Comparison of ENCODE assay signal across 37 cellular contexts in genomic region chr11:113124578-113124977, GRCh38.
"Had no signal": no experiment of that assay in that cellular context is flagged by ENCODE, and none has a peak within 500 bp of the region (broad histone marks: within the 10 kb centered on the region; RNA-seq: fewer than 3 reads in every experiment).

No MANE protein-coding gene starts in this region.

- H3K9me3 ChIP-seq: adrenal gland, ascending aorta, body of pancreas, breast epithelium had no signal

- H3K27me3 Mint-ChIP-seq: activated naive CD8-positive, alpha-beta T cell had no signal

- H3K4me3 ChIP-seq: adrenal gland, ascending aorta, body of pancreas, breast epithelium, cardiac muscle cell had no signal

- H3K36me3 Mint-ChIP-seq: activated naive CD4-positive, alpha-beta T cell treated with anti-CD3 and anti-CD28 coated beads, Interleukin-2, amount 10 ng/mL, durations not matched to agents 7 days and 5 days; activated naive CD4-positive, alpha-beta T cell treated with anti-CD3 and anti-CD28 coated beads, Interleukin-2, amount 50 U/mL, for 24 hours; activated naive CD4-positive, alpha-beta T cell treated with anti-CD3 and anti-CD28 coated beads, Interleukin-2, amount 50 U/mL, for 72 hours; activated naive CD8-positive, alpha-beta T cell; activated naive CD8-positive, alpha-beta T cell treated with anti-CD3 and anti-CD28 coated beads for 36 hours; activated naive CD8-positive, alpha-beta T cell treated with anti-CD3 and anti-CD28 coated beads, Interleukin-2, amount 10 ng/mL, durations not matched to agents 7 days and 5 days had no signal

- ATAC-seq: activated naive CD4-positive, alpha-beta T cell treated with anti-CD3 and anti-CD28 coated beads, Interleukin-2, amount 50 U/mL, for 72 hours; activated naive CD8-positive, alpha-beta T cell treated with anti-CD3 and anti-CD28 coated beads, Interleukin-2, amount 50 U/mL, for 24 hours; activated T-cell treated with anti-CD3 and anti-CD28 coated beads, Interleukin-2, amount 50 U/mL, for 72 hours; activated T-helper 17 cell treated with anti-CD3 and anti-CD28 coated beads, Interleukin-2, amount 50 U/mL, for 72 hours; body of pancreas had no signal

- H3K4me3 Mint-ChIP-seq: activated naive CD4-positive, alpha-beta T cell treated with anti-CD3 and anti-CD28 coated beads for 36 hours; activated naive CD4-positive, alpha-beta T cell treated with anti-CD3 and anti-CD28 coated beads, Interleukin-2, amount 10 ng/mL, durations not matched to agents 7 days and 5 days; activated naive CD4-positive, alpha-beta T cell treated with anti-CD3 and anti-CD28 coated beads, Interleukin-2, amount 50 U/mL, for 24 hours; activated naive CD8-positive, alpha-beta T cell; activated naive CD8-positive, alpha-beta T cell treated with anti-CD3 and anti-CD28 coated beads for 36 hours; activated naive CD8-positive, alpha-beta T cell treated with anti-CD3 and anti-CD28 coated beads, Interleukin-2, amount 10 ng/mL, durations not matched to agents 7 days and 5 days; activated naive CD8-positive, alpha-beta T cell treated with anti-CD3 and anti-CD28 coated beads, Interleukin-2, amount 50 U/mL, for 24 hours; activated T-cell treated with anti-CD3 and anti-CD28 coated beads, Interleukin-2, amount 50 U/mL, for 24 hours; activated T-cell treated with anti-CD3 and anti-CD28 coated beads, Interleukin-2, amount 50 U/mL, for 72 hours; activated T-helper 1 cell treated with anti-CD3 and anti-CD28 coated beads, Interleukin-12 subunit alpha, Interleukin-12 subunit beta, Interleukin-2, Interleukin-4 antibody, amounts not matched to agents 30 ng/mL and 10 ng/mL and 1 ng/mL, durations not matched to agents 14 hours and 24 hours and 36 hours; activated T-helper 17 cell treated with anti-CD3 and anti-CD28 coated beads, Interleukin-2, amount 50 U/mL, for 72 hours; central memory CD8-positive, alpha-beta T cell had no signal

- H3K27ac ChIP-seq: adrenal gland, ascending aorta, body of pancreas, brain microvascular endothelial cell, breast epithelium, cardiac muscle cell had no signal

- DNase-seq: activated effector memory CD4-positive, alpha-beta T cell treated with anti-CD3 and anti-CD28 coated beads, Interleukin-2, amount 50 U/mL, for 16 hours; activated effector memory CD4-positive, alpha-beta T cell treated with Interleukin-2 at 50 U/mL for 16 hours; activated gamma-delta T cell; activated gamma-delta T cell treated with Interleukin-2 at 50 U/mL for 16 hours; activated naive CD4-positive, alpha-beta T cell; activated naive CD4-positive, alpha-beta T cell treated with anti-CD3 and anti-CD28 coated beads for 36 hours; activated naive CD4-positive, alpha-beta T cell treated with anti-CD3 and anti-CD28 coated beads, Interleukin-2, amount 10 ng/mL, durations not matched to agents 7 days and 5 days; activated naive CD4-positive, alpha-beta T cell treated with anti-CD3 and anti-CD28 coated beads, Interleukin-2, amount 50 U/mL, for 16 hours; activated naive CD4-positive, alpha-beta T cell treated with Interleukin-2 at 50 U/mL for 16 hours; activated naive CD8-positive, alpha-beta T cell treated with anti-CD3 and anti-CD28 coated beads for 36 hours; activated naive CD8-positive, alpha-beta T cell treated with anti-CD3 and anti-CD28 coated beads, Interleukin-2, amount 10 ng/mL, durations not matched to agents 7 days and 5 days; activated naive CD8-positive, alpha-beta T cell treated with anti-CD3 and anti-CD28 coated beads, Interleukin-2, amount 50 U/mL, for 24 hours; activated T-cell treated with anti-CD3 and anti-CD28 coated beads for 4 hours; activated T-cell treated with anti-CD3 and anti-CD28 coated beads, Interleukin-2, amount 50 U/mL, for 1 hour; activated T-cell treated with anti-CD3 and anti-CD28 coated beads, Interleukin-2, amount 50 U/mL, for 24 hours; activated T-cell treated with anti-CD3 and anti-CD28 coated beads, Interleukin-2, amount 50 U/mL, for 48 hours; activated T-cell treated with anti-CD3 and anti-CD28 coated beads, Interleukin-2, amount 50 U/mL, for 72 hours; adrenal gland; amniotic stem cell; amygdala; anterior cingulate cortex; aorta; body of pancreas; brain microvascular endothelial cell; caudate nucleus; central memory CD4-positive, alpha-beta T cell; cerebellar nuclear complex had no signal

- H3K36me3 ChIP-seq: adrenal gland, ascending aorta, brain microvascular endothelial cell, breast epithelium, cardiac muscle cell had no signal

- H3K27me3 ChIP-seq: adrenal gland, ascending aorta, brain microvascular endothelial cell, breast epithelium, cardiac muscle cell had no signal

- H3K9me3 Mint-ChIP-seq: activated naive CD4-positive, alpha-beta T cell treated with anti-CD3 and anti-CD28 coated beads for 36 hours; activated naive CD4-positive, alpha-beta T cell treated with anti-CD3 and anti-CD28 coated beads, Interleukin-2, amount 10 ng/mL, durations not matched to agents 7 days and 5 days; activated naive CD4-positive, alpha-beta T cell treated with anti-CD3 and anti-CD28 coated beads, Interleukin-2, amount 50 U/mL, for 24 hours; activated naive CD4-positive, alpha-beta T cell treated with anti-CD3 and anti-CD28 coated beads, Interleukin-2, amount 50 U/mL, for 72 hours; activated naive CD8-positive, alpha-beta T cell treated with anti-CD3 and anti-CD28 coated beads for 36 hours; activated naive CD8-positive, alpha-beta T cell treated with anti-CD3 and anti-CD28 coated beads, Interleukin-2, amount 10 ng/mL, durations not matched to agents 7 days and 5 days; activated naive CD8-positive, alpha-beta T cell treated with anti-CD3 and anti-CD28 coated beads, Interleukin-2, amount 50 U/mL, for 24 hours; activated T-cell treated with anti-CD3 and anti-CD28 coated beads, Interleukin-2, amount 50 U/mL, for 24 hours; activated T-cell treated with anti-CD3 and anti-CD28 coated beads, Interleukin-2, amount 50 U/mL, for 72 hours; activated T-helper 1 cell treated with anti-CD3 and anti-CD28 coated beads, Interleukin-12 subunit alpha, Interleukin-12 subunit beta, Interleukin-2, Interleukin-4 antibody, amounts not matched to agents 30 ng/mL and 10 ng/mL and 1 ng/mL, durations not matched to agents 14 hours and 24 hours and 36 hours; activated T-helper 17 cell treated with anti-CD3 and anti-CD28 coated beads, Interleukin-2, amount 50 U/mL, for 72 hours; activated T-helper 2 cell treated with anti-CD3 and anti-CD28 coated beads, Interferon-gamma antibody, Interleukin-2, Interleukin-4, amounts not matched to agents 10 μg/mL and 5 μg/mL and 100 μg/mL, durations not matched to agents 14 hours and 24 hours and 36 hours; central memory CD8-positive, alpha-beta T cell had no signal

- H3K4me1 ChIP-seq: body of pancreas, breast epithelium had no signal

- H3K4me1 Mint-ChIP-seq: activated naive CD4-positive, alpha-beta T cell treated with anti-CD3 and anti-CD28 coated beads, Interleukin-2, amount 10 ng/mL, durations not matched to agents 7 days and 5 days; activated naive CD4-positive, alpha-beta T cell treated with anti-CD3 and anti-CD28 coated beads, Interleukin-2, amount 50 U/mL, for 24 hours; activated naive CD8-positive, alpha-beta T cell treated with anti-CD3 and anti-CD28 coated beads for 36 hours; activated naive CD8-positive, alpha-beta T cell treated with anti-CD3 and anti-CD28 coated beads, Interleukin-2, amount 10 ng/mL, durations not matched to agents 7 days and 5 days; activated naive CD8-positive, alpha-beta T cell treated with anti-CD3 and anti-CD28 coated beads, Interleukin-2, amount 50 U/mL, for 24 hours; activated T-helper 17 cell treated with anti-CD3 and anti-CD28 coated beads, Interleukin-2, amount 50 U/mL, for 72 hours; central memory CD8-positive, alpha-beta T cell had no signal

- H3K27ac Mint-ChIP-seq: activated naive CD4-positive, alpha-beta T cell treated with anti-CD3 and anti-CD28 coated beads for 36 hours; activated naive CD4-positive, alpha-beta T cell treated with anti-CD3 and anti-CD28 coated beads, Interleukin-2, amount 10 ng/mL, durations not matched to agents 7 days and 5 days; activated naive CD4-positive, alpha-beta T cell treated with anti-CD3 and anti-CD28 coated beads, Interleukin-2, amount 50 U/mL, for 24 hours; activated naive CD4-positive, alpha-beta T cell treated with anti-CD3 and anti-CD28 coated beads, Interleukin-2, amount 50 U/mL, for 72 hours; activated naive CD8-positive, alpha-beta T cell; activated naive CD8-positive, alpha-beta T cell treated with anti-CD3 and anti-CD28 coated beads for 36 hours; activated naive CD8-positive, alpha-beta T cell treated with anti-CD3 and anti-CD28 coated beads, Interleukin-2, amount 10 ng/mL, durations not matched to agents 7 days and 5 days; activated naive CD8-positive, alpha-beta T cell treated with anti-CD3 and anti-CD28 coated beads, Interleukin-2, amount 50 U/mL, for 24 hours; activated T-cell treated with anti-CD3 and anti-CD28 coated beads, Interleukin-2, amount 50 U/mL, for 24 hours; activated T-cell treated with anti-CD3 and anti-CD28 coated beads, Interleukin-2, amount 50 U/mL, for 72 hours; activated T-helper 1 cell treated with anti-CD3 and anti-CD28 coated beads, Interleukin-12 subunit alpha, Interleukin-12 subunit beta, Interleukin-2, Interleukin-4 antibody, amounts not matched to agents 30 ng/mL and 10 ng/mL and 1 ng/mL, durations not matched to agents 14 hours and 24 hours and 36 hours; activated T-helper 17 cell treated with anti-CD3 and anti-CD28 coated beads, Interleukin-2, amount 50 U/mL, for 72 hours; activated T-helper 2 cell treated with anti-CD3 and anti-CD28 coated beads, Interferon-gamma antibody, Interleukin-2, Interleukin-4, amounts not matched to agents 10 μg/mL and 5 μg/mL and 100 μg/mL, durations not matched to agents 14 hours and 24 hours and 36 hours had no signal
